Comparison of ENCODE assay signal across 18 cellular contexts in genomic region chr6:140602843-140603242, GRCh38.
DNase-seq lines count a peak whose midpoint lies in the region; ATAC-seq and TF ChIP-seq lines count a peak whose summit lies in the region.
"Had no signal": no experiment of that assay in that cellular context is flagged by ENCODE, and none has a peak within 500 bp of the region (broad histone marks: within the 10 kb centered on the region; RNA-seq: fewer than 3 reads in every experiment).

No MANE protein-coding gene starts in this region.

- TF ChIP-seq CTCF in AG10803 (conservative IDR thresholded peaks at IDR 0.05; ENCODE audit: low read length) = no peak
- TF ChIP-seq CTCF in IMR-90 (conservative IDR thresholded peaks at IDR 0.05; ENCODE audit: low read depth, low read length) = no peak
- no peak for TF ChIP-seq CTCF in astrocyte of the spinal cord (IDR thresholded peaks at IDR 0.05; ENCODE audit: low read depth, low read length)
- no peak for TF ChIP-seq CTCF in neural cell (IDR thresholded peaks at IDR 0.05; ENCODE audit: poor library complexity, severe bottlenecking)

- no peak overlapping the region for H3K27ac Mint-ChIP-seq in T-cell
- H3K27ac Mint-ChIP-seq: GM23338 had no signal

- H3K79me2 ChIP-seq in neural cell (replicated peaks; ENCODE audit: insufficient read depth, low read length) = no peaks in the 10 kb centered on the region

- H3K79me1 ChIP-seq in IMR-90 (ENCODE audit: low read depth in 1 of 2, low read length in 2 of 2) = no peaks in the 10 kb centered on the region

- H3K18ac ChIP-seq in IMR-90 (ENCODE audit: low read depth, low read length) = peak overlapping the region; percentile 50; the same call in 1 of the 2 replicates

- H4K5ac ChIP-seq in IMR-90 (ENCODE audit: low read depth, low read length) = no peak overlapping the region; the same call in 1 of the 2 replicates

- H3K27ac ChIP-seq in IMR-90 (ENCODE audit: insufficient read depth, low read length) = no peak overlapping the region
- H3K27ac ChIP-seq in neural cell (ENCODE audit: low read length) = peak overlapping the region; percentile 81
- H3K27ac ChIP-seq: KMS-11, SJCRH30 had no signal

- no peak for ATAC-seq in IMR-90 (ENCODE audit: low read depth)
- no peak for ATAC-seq in GM21529 (IDR thresholded peaks at IDR 0.05; ENCODE audit: unreplicated experiment)
- no peak for ATAC-seq in Right ventricle myocardium superior (ENCODE audit: poor library complexity)
- ATAC-seq in T-cell (replicated peaks in 1 of 4) = no peak
- ATAC-seq: GM23338 had no signal

- no peaks in the 10 kb centered on the region for H3K4me1 Mint-ChIP-seq in T-cell
- H3K4me1 Mint-ChIP-seq: GM23338 had no signal

- H3K27me3 Mint-ChIP-seq in T-cell = peaks cover 2 to 5% of the 10 kb centered on the region in 2 donors

- H3K9ac ChIP-seq in IMR-90 (ENCODE audit: low read depth, low read length) (no peak overlapping the region), neural cell (ENCODE audit: low read length) (peak overlapping the region; percentile 11)
- H3K9ac ChIP-seq: KMS-11 had no signal

- peak overlapping the region; percentile 68; the same call in 1 of the 2 replicates for H3K23ac ChIP-seq in IMR-90 (ENCODE audit: low read depth, low read length)

- H4K20me1 ChIP-seq in IMR-90 (ENCODE audit: insufficient read depth, low read length) = no peaks in the 10 kb centered on the region
- H4K20me1 ChIP-seq in neural cell (ENCODE audit: insufficient read depth) = no peaks in the 10 kb centered on the region

- CTCF ChIA-PET in IMR-90 (lab: Yijun Ruan, JAX) = interaction anchor here (0.6 to 0.9 kb wide), 2 partner anchors 62 to 226 kb away, joined by 3 to 6 read pairs; no protein-coding TSS in a partner anchor
- CTCF ChIA-PET in T-cell (lab: Charles Lee) = no interaction called here

- H4K8ac ChIP-seq in IMR-90 (ENCODE audit: low read depth in 2 of 2, low read length in 2 of 2) = peak overlapping the region; percentile 55 to 90

- POLR2A ChIA-PET in IMR-90 (lab: Charles Lee; ENCODE audit: unreplicated experiment) (no interaction called here), T-cell (lab: Charles Lee) (no interaction called here)

- peaks cover 2% of the 10 kb centered on the region; the same call in 1 of the 2 replicates for H3K9me1 ChIP-seq in IMR-90 (ENCODE audit: insufficient read depth, low read length)

- H3K36me3 ChIP-seq in IMR-90 (ENCODE audit: control insufficient read depth, insufficient read depth, low read length) (no peaks in the 10 kb centered on the region), neural cell (ENCODE audit: insufficient read depth, low read length) (no peaks in the 10 kb centered on the region)
- H3K36me3 ChIP-seq: SJCRH30 had no signal

- H3K9me3 Mint-ChIP-seq in T-cell = no peaks in the 10 kb centered on the region
- H3K9me3 Mint-ChIP-seq: GM23338 had no signal

- intact Hi-C loops in IMR-90 (cut with micrococcal nuclease) = no loop called here
- intact Hi-C loops in Right ventricle myocardium superior (cut with DNase I) = no loop called here

- no peak overlapping the region for H2AFZ ChIP-seq in IMR-90 (replicated peaks; ENCODE audit: low read length, poor library complexity)
- H2AFZ ChIP-seq in neural cell (ENCODE audit: low read depth, low read length) = no peak overlapping the region
- H2AFZ ChIP-seq: GM23338 had no signal

- H3K9me2 ChIP-seq in neural cell (ENCODE audit: insufficient read depth, low read length) = no peaks in the 10 kb centered on the region

- peak overlapping the region; percentile 99; the same call in 2 of the 3 replicates for H2BK15ac ChIP-seq in IMR-90 (ENCODE audit: low read depth, low read length)

- in situ Hi-C loops in IMR-90 (cut with MboI; ENCODE audit: low sequenced_read_pairs) (no loop called here), astrocyte of the spinal cord (cut with HindIII; ENCODE audit: low sequenced_read_pairs) (no loop called here)

- BruUV-seq in IMR-90 (replicated peaks; lab: Mats Ljungman, UMichigan) = no TSS peak

- no peak overlapping the region for H2AK9ac ChIP-seq in IMR-90 (replicated peaks; ENCODE audit: low read depth, low read length, poor library complexity)

- no peak overlapping the region for H3K4me3 Mint-ChIP-seq in T-cell
- H3K4me3 Mint-ChIP-seq: GM23338 had no signal

- no peak for TF ChIP-seq POLR2A in IMR-90 (IDR thresholded peaks at IDR 0.05; ENCODE audit: low read depth, low read length)

- 0 out of 2 replicates have a peak overlapping the region, but pooled peaks have one; percentile 38 for H3K56ac ChIP-seq in IMR-90 (ENCODE audit: extremely low read depth, insufficient read depth, low read length)

- H3K4me3 ChIP-seq in AG10803 (ENCODE audit: low read length) (no peak overlapping the region), IMR-90 (ENCODE audit: insufficient read depth, low read depth, low read length) (no peak overlapping the region), astrocyte of the spinal cord (ENCODE audit: low read depth, low read length) (no peak overlapping the region), neural cell (ENCODE audit: low read length) (peak overlapping the region; percentile 39)
- H3K4me3 ChIP-seq: GM23338, SJCRH30 had no signal

- H4K91ac ChIP-seq in IMR-90 (ENCODE audit: insufficient read depth, low read depth, low read length) = peak overlapping the region; percentile 92; the same call in 1 of the 2 replicates

- DNase-seq in AG10803 (ENCODE audit: low read depth) (peak; percentile 17), IMR-90 (no peak), astrocyte of the spinal cord (ENCODE audit: low read depth, low spot score) (peak; percentile 6), Right ventricle myocardium superior (no peak), NCI-H187 (lab: John Stamatoyannopoulos, UW) (no peak), T-cell (no peak)
- DNase-seq: 8988T, C1 segment of cervical spinal cord, DMS 273 treated with DMSO at 0.1 percent for 48 hours, MM.1S, NCI-H1105 treated with DMSO at 0.1 percent for 48 hours, NCI-H187 treated with DMSO at 0.1 percent for 48 hours, NCI-H446 treated with DMSO at 0.1 percent for 48 hours, SJCRH30 had no signal

- peak overlapping the region; percentile 40; the same call in 1 of the 2 replicates for H2AK5ac ChIP-seq in IMR-90 (ENCODE audit: low read depth, low read length)

- peak overlapping the region; percentile 84 for H2BK5ac ChIP-seq in IMR-90 (ENCODE audit: low read depth, low read length, poor library complexity, severe bottlenecking)

- peak overlapping the region; percentile 98 for H2BK120ac ChIP-seq in IMR-90 (ENCODE audit: low read depth, low read length)

- no peaks in the 10 kb centered on the region for H3F3A ChIP-seq in neural cell (ENCODE audit: insufficient read depth, low read length, poor library complexity, severe bottlenecking)

- H3K14ac ChIP-seq in IMR-90 (replicated peaks; ENCODE audit: low read depth, low read length) = peak overlapping the region; percentile 87; the same call in 1 of the 2 replicates

- no peaks in the 10 kb centered on the region for H3K36me3 Mint-ChIP-seq in T-cell

- WGBS in IMR-90 (ENCODE audit: extremely low coverage in 2 of 2, insufficient read length in 1 of 2), 2 experiments = no CpG with 5 or more reads among the region's 2 CpGs

- H3K4me2 ChIP-seq in IMR-90 (ENCODE audit: low read depth, low read length) (no peak overlapping the region), neural cell (ENCODE audit: low read length) (no peak overlapping the region)
- H3K4me2 ChIP-seq: GM23338, KMS-11 had no signal

- TF ChIP-seq RAD21 in IMR-90 (IDR thresholded peaks at IDR 0.05; ENCODE audit: low read length) = no peak
- no peak for TF ChIP-seq RAD21 in neural cell (conservative IDR thresholded peaks at IDR 0.05)

- H3K4ac ChIP-seq in IMR-90 (ENCODE audit: low read depth, low read length) = peak overlapping the region; percentile 94

- H3K4me1 ChIP-seq in IMR-90 (ENCODE audit: control insufficient read depth, insufficient read depth, low read length) = peaks cover 9% of the 10 kb centered on the region; the same call in 1 of the 2 replicates
- H3K4me1 ChIP-seq: SJCRH30 had no signal

- dilution Hi-C loops in IMR-90 (cut with HindIII; ENCODE audit: low sequenced_read_pairs, unreplicated experiment) = no loop called here

- TF ChIP-seq EP300 in neural cell (conservative IDR thresholded peaks at IDR 0.05; ENCODE audit: poor library complexity, severe bottlenecking) = peak; percentile 1

- H3K9me3 ChIP-seq in IMR-90 (ENCODE audit: control insufficient read depth, insufficient read depth, low read length) (no peaks in the 10 kb centered on the region; the same call in 1 of the 2 replicates), neural cell (ENCODE audit: low read length) (no peaks in the 10 kb centered on the region)
- H3K9me3 ChIP-seq: SJCRH30 had no signal

- H3K27me3 ChIP-seq in IMR-90 (ENCODE audit: control insufficient read depth, insufficient read depth, low read length) (no peaks in the 10 kb centered on the region), neural cell (ENCODE audit: insufficient read depth, low read depth, low read length) (no peaks in the 10 kb centered on the region)
- H3K27me3 ChIP-seq: SJCRH30 had no signal

- H2BK20ac ChIP-seq in IMR-90 (ENCODE audit: low read depth, low read length) = peak overlapping the region; percentile 97

TF ChIP-seq in IMR-90, 13 proteins besides CTCF, POLR2A, EP300 and RAD21 (continues in another document):
- no peak for TF ChIP-seq CHD1 (IDR thresholded peaks at IDR 0.05; ENCODE audit: low read depth, low read length)
- no peak for TF ChIP-seq SMC3 (IDR thresholded peaks at IDR 0.05; ENCODE audit: low read depth, low read length)
- TF ChIP-seq FOS (IDR thresholded peaks at IDR 0.05; ENCODE audit: low read depth, low read length) = no peak
- no peak for TF ChIP-seq MAFK (IDR thresholded peaks at IDR 0.05; ENCODE audit: low read depth, low read length)
- no peak for TF ChIP-seq MAZ (IDR thresholded peaks at IDR 0.05; ENCODE audit: borderline replicate concordance, low read depth, low read length)
- TF ChIP-seq CEBPB (IDR thresholded peaks at IDR 0.05; ENCODE audit: low read depth, low read length) = no peak
- TF ChIP-seq NFE2L2 (IDR thresholded peaks at IDR 0.05; ENCODE audit: low read depth, low read length) = no peak

Comparison
In these comparisons a context has a peak if more than half of its experiments do, and no peak if none do; other contexts are left out.
1. DNase-seq: peak in AG10803 (single experiment) and astrocyte of the spinal cord (single experiment); none in IMR-90 (single experiment), Right ventricle myocardium superior (single experiment), NCI-H187 (0 of 2) and T-cell (0 of 34).